22 cellular contexts compared by ENCODE assay signal in genomic region chr9:94779693-94780290, GRCh38. TPM values are rescaled to one million over a fixed set of nuclear protein-coding genes. Genes with fewer than 3 reads are reported as not detected.
DNase-seq lines count a peak whose midpoint lies in the region; ATAC-seq and TF ChIP-seq lines count a peak whose summit lies in the region.
"Had no signal": no experiment of that assay in that cellular context is flagged by ENCODE, and none has a peak within 500 bp of the region (broad histone marks: within the 10 kb centered on the region; RNA-seq: fewer than 3 reads in every experiment).

No MANE protein-coding gene starts in this region.

- CTCF ChIA-PET in SK-N-SH (lab: Yijun Ruan, JAX): interaction anchor here (0.7 to 7.5 kb wide), 10 partner anchors 86 to 486 kb away, joined by 3 to 124 read pairs (median 4); no protein-coding TSS in a partner anchor

- H3F3A ChIP-seq in SK-N-SH (replicated peaks; ENCODE audit: insufficient read depth): peaks cover 22% of the 10 kb centered on the region

- 84% methylated on average over 4 of the region's 4 CpGs for WGBS in SK-N-SH (ENCODE audit: low lambda C conversion rate)

- TF ChIP-seq CTCF in SK-N-SH (IDR thresholded peaks at IDR 0.05) (no peak), nephron progenitor cell (IDR thresholded peaks at IDR 0.05) (no peak), dorsolateral prefrontal cortex (IDR thresholded peaks at IDR 0.05 in 54 of 56, conservative IDR thresholded peaks at IDR 0.05 in 2 of 56; ENCODE audit: low read depth in 1 of 56, partially characterized antibody in 56 of 56) (no peak)

- H3K79me2 ChIP-seq in SK-N-SH (ENCODE audit: insufficient read depth): peaks cover 3% of the 10 kb centered on the region; the same call in 1 of the 2 replicates

- TF ChIP-seq RAD21 in SK-N-SH (IDR thresholded peaks at IDR 0.05; ENCODE audit: low read length): no peak

- H3K9me3 ChIP-seq in SK-N-SH (no peaks in the 10 kb centered on the region), SJCRH30 (replicated peaks) (no peaks in the 10 kb centered on the region), skeletal muscle tissue (ENCODE audit: control insufficient read depth in 3 of 3, low read length in 3 of 3) (no peaks in the 10 kb centered on the region)
- H3K9me3 ChIP-seq: SJSA1, tibial artery had no signal

- DNase-seq in SK-N-SH: no peak
- peak; percentile 60 for DNase-seq in NCI-H146 (lab: John Stamatoyannopoulos, UW)
- DNase-seq in SJCRH30: peak; percentile 28 to 69
- DNase-seq in nephron progenitor cell: no peak
- DNase-seq in dorsolateral prefrontal cortex: no peak
- DNase-seq: activated naive CD4-positive, alpha-beta T cell treated with anti-CD3 and anti-CD28 coated beads, Interleukin-2, amount 50 U/mL, for 16 hours; activated T-cell treated with anti-CD3 and anti-CD28 coated beads, Interleukin-2, amount 50 U/mL, for 4 hours; anterior cingulate cortex; cerebellar nuclear complex; HFFc6; mammary epithelial cell; NCI-H1436; occipital lobe; stimulated activated naive CD4-positive, alpha-beta T cell; T-helper 17 cell; tibial artery had no signal

- no peaks in the 10 kb centered on the region for H3K36me3 ChIP-seq in SK-N-SH (replicated peaks in 1 of 2; ENCODE audit: control insufficient read depth in 1 of 2, insufficient read depth in 2 of 2, low read length in 1 of 2)
- no peaks in the 10 kb centered on the region for H3K36me3 ChIP-seq in SJCRH30
- H3K36me3 ChIP-seq in skeletal muscle tissue (ENCODE audit: control insufficient read depth in 3 of 3, insufficient read depth in 3 of 3, low read length in 3 of 3): no peaks in the 10 kb centered on the region
- H3K36me3 ChIP-seq: SJSA1, tibial artery had no signal

- no peaks in the 10 kb centered on the region for H3K27me3 Mint-ChIP-seq in nephron progenitor cell (ENCODE audit: low read depth, poor library complexity)
- H3K27me3 Mint-ChIP-seq: CD4-positive, CD25-positive, alpha-beta regulatory T cell; T-helper 17 cell had no signal

- H3K9me2 ChIP-seq in SK-N-SH: no peaks in the 10 kb centered on the region

- H3K36me3 Mint-ChIP-seq in nephron progenitor cell (ENCODE audit: low read depth): peaks cover 12% of the 10 kb centered on the region
- H3K36me3 Mint-ChIP-seq: CD4-positive, CD25-positive, alpha-beta regulatory T cell had no signal

- intact Hi-C loops in dorsolateral prefrontal cortex (cut with DNase I): loop anchor here (5.0 to 10.0 kb wide), 6 partner anchors 97 to 348 kb away; no protein-coding TSS in a partner anchor

- no peak overlapping the region for H3K27ac Mint-ChIP-seq in nephron progenitor cell
- H3K27ac Mint-ChIP-seq: HFFc6, T-helper 17 cell had no signal

- H3K4me1 ChIP-seq in SK-N-SH (ENCODE audit: control insufficient read depth in 1 of 2, insufficient read depth in 2 of 2, low read depth in 1 of 2, low read length in 1 of 2) (peaks cover 8 to 32% of the 10 kb centered on the region in 2 experiments), SJCRH30 (peaks cover 32% of the 10 kb centered on the region), skeletal muscle tissue (ENCODE audit: control insufficient read depth in 3 of 3, insufficient read depth in 3 of 3, low read length in 3 of 3) (peaks cover 17 to 31% (median 23%) of the 10 kb centered on the region in 3 donors)

- H3K27ac ChIP-seq in SK-N-SH (ENCODE audit: low read depth in 2 of 2, low read length in 1 of 2): peak overlapping the region; percentile 93 to 97
- no peak overlapping the region for H3K27ac ChIP-seq in SJCRH30
- peak overlapping the region; percentile 89 for H3K27ac ChIP-seq in skeletal muscle tissue (ENCODE audit: low read depth, low read length)
- H3K27ac ChIP-seq in dorsolateral prefrontal cortex: peak overlapping the region in 18 of 59 donors; percentile 18 to 87 (median 60)
- H3K27ac ChIP-seq: SJSA1 had no signal

- H3K9ac ChIP-seq in SK-N-SH (no peak overlapping the region; the same call in 1 of the 2 replicates), skeletal muscle tissue (ENCODE audit: low read depth in 1 of 3, low read length in 3 of 3) (peak overlapping the region in 1 of 3 donors; percentile 52)

- ATAC-seq in SK-N-SH treated with all-trans-retinoic acid at 6 μM for 48 hours (no peak), HG02870 (IDR thresholded peaks at IDR 0.05; ENCODE audit: unreplicated experiment) (no peak)
- ATAC-seq: sciatic nerve, T-helper 17 cell had no signal

- TF ChIP-seq EP300 in SK-N-SH (IDR thresholded peaks at IDR 0.05; ENCODE audit: borderline replicate concordance in 1 of 2, low read depth in 1 of 2, low read length in 1 of 2): no peak

- H3K4me3 ChIP-seq in SK-N-SH (ENCODE audit: low read depth in 2 of 2, low read length in 1 of 2): no peak overlapping the region
- no peak overlapping the region for H3K4me3 ChIP-seq in SJCRH30
- H3K4me3 ChIP-seq in skeletal muscle tissue (ENCODE audit: low read length in 3 of 3): no peak overlapping the region
- H3K4me3 ChIP-seq in dorsolateral prefrontal cortex: no peak overlapping the region
- H3K4me3 ChIP-seq: SJSA1, tibial artery had no signal

- no peak overlapping the region for H3K4me3 Mint-ChIP-seq in nephron progenitor cell
- H3K4me3 Mint-ChIP-seq: activated T-cell treated with anti-CD3 and anti-CD28 coated beads, Interleukin-2, amount 50 U/mL, for 4 hours; CD4-positive, CD25-positive, alpha-beta regulatory T cell; HFFc6; T-helper 17 cell had no signal

- H3K27me3 ChIP-seq in SK-N-SH (ENCODE audit: insufficient read depth) (no peaks in the 10 kb centered on the region), SJCRH30 (no peaks in the 10 kb centered on the region), skeletal muscle tissue (ENCODE audit: control insufficient read depth in 3 of 3, insufficient read depth in 3 of 3, low read length in 3 of 3) (no peaks in the 10 kb centered on the region), dorsolateral prefrontal cortex (no peaks in the 10 kb centered on the region)
- H3K27me3 ChIP-seq: SJSA1, tibial artery had no signal

- no peaks in the 10 kb centered on the region for H4K20me1 ChIP-seq in SK-N-SH (ENCODE audit: insufficient read depth)

- H2AFZ ChIP-seq in SK-N-SH (ENCODE audit: low read depth): no peak overlapping the region

- POLR2A ChIA-PET in SK-N-SH (lab: Yijun Ruan, JAX): interaction anchor here (0.9 to 1.8 kb wide), 9 partner anchors 20 to 346 kb away, joined by 3 to 16 read pairs (median 4); no protein-coding TSS in a partner anchor

- H3K4me1 Mint-ChIP-seq in nephron progenitor cell: no peaks in the 10 kb centered on the region

- H3K9me3 Mint-ChIP-seq in nephron progenitor cell: no peaks in the 10 kb centered on the region
- H3K9me3 Mint-ChIP-seq: activated T-cell treated with anti-CD3 and anti-CD28 coated beads, Interleukin-2, amount 50 U/mL, for 4 hours; CD4-positive, CD25-positive, alpha-beta regulatory T cell; HFFc6 had no signal

- H3K4me2 ChIP-seq in SK-N-SH: no peak overlapping the region

TF ChIP-seq in SK-N-SH, 30 proteins besides CTCF, POLR2A, EP300 and RAD21 (continues in another document):
- no peak for TF ChIP-seq IRF3 (IDR thresholded peaks at IDR 0.05; ENCODE audit: low read depth, low read length)

TF ChIP-seq in SK-N-SH treated with all-trans-retinoic acid at 6 μM for 48 hours, 23 proteins besides CTCF, POLR2A, EP300 and RAD21:
- TF ChIP-seq TCF4 (CRISPR knock-in tag; IDR thresholded peaks at IDR 0.05; ENCODE audit: borderline replicate concordance) (no peak), CSDC2 (CRISPR knock-in tag; IDR thresholded peaks at IDR 0.05) (no peak), ZNF8 (CRISPR knock-in tag; IDR thresholded peaks at IDR 0.05) (no peak), PPARA (CRISPR knock-in tag; IDR thresholded peaks at IDR 0.05; ENCODE audit: borderline replicate concordance) (no peak), ZNF565 (CRISPR knock-in tag; conservative IDR thresholded peaks at IDR 0.05; ENCODE audit: low read depth) (no peak), OSR1 (CRISPR knock-in tag; IDR thresholded peaks at IDR 0.05) (no peak), ARNTL (CRISPR knock-in tag; IDR thresholded peaks at IDR 0.05; ENCODE audit: borderline replicate concordance, low read depth) (no peak)
TF ChIP-seq in SK-N-SH treated with all-trans-retinoic acid at 6 μM for 48 hours: peak in this region for 0.

RNA-seq across cellular contexts. Expression of gene AOPEP, which starts 53.3 kb away (rescaled TPM):
- polyA plus RNA-seq in SK-N-SH (2012; rRNA removed): 53.0 and 54.6 TPM in 2 replicates
- polyA plus RNA-seq in SK-N-SH (2012; cell fraction: cytosol; rRNA removed): 44.6 and 47.2 TPM in 2 replicates
- polyA plus RNA-seq in SK-N-SH (2012; cell fraction: nucleus; rRNA removed): 105 and 122 TPM in 2 replicates
- 79.5 and 83.2 TPM in 2 replicates for total RNA-seq in SJCRH30 (2014; rRNA removed; shearing (Covaris generic))
- total RNA-seq in skeletal muscle tissue: 48.0 TPM
- 100 to 1,000 TPM in 29 of 120 experiments, 10 to 100 TPM in 91; 51.7 to 157 (median 86.4) TPM for total RNA-seq in dorsolateral prefrontal cortex

Comparison
In these comparisons a context has a peak if more than half of its experiments do, and no peak if none do; other contexts are left out.
1. DNase-seq: peak in NCI-H146 (single experiment) and SJCRH30 (2 of 2); none in SK-N-SH (single experiment), nephron progenitor cell (single experiment) and dorsolateral prefrontal cortex (0 of 10).